ENCODE assay signal across 19 cellular contexts in the genomic region with DNA sequence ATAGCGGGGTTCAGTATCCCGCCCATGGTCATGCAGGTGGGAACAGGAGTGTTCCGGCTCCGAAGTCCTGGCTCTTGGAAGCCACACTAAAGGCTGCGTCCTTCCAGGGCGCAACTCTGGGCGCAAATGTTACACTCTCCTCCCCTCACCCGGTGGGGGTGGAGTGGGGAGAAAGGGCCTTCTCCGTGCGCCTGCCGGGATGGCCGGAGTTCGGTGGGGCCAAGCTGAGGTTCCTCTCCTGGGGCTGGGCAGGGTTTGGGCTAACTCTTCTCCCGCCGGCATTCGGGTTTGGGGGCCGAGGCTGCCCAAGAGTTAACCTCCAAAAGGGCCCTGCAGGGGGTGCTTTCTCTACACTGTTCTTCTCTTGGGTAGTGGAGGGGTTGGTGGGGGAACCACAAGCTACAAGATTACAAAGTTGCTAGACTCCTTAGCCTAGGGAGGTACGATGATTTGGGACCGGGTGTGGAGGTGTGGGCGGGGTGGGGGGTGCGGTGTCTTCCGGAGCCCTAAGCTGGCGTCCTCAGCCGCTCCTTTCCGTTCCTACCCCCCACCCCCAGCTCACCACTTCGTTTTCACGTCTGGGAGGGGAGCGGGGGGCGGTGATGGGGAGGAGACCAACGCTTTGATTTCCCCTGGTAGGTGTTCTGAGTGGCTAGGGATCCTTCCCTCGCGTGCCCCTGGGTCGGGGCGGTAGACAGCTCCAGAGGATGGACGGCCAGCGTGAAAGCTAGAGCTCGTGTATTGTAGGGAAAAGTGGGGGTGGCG. TPM values are rescaled to one million over a fixed set of nuclear protein-coding genes. Genes with fewer than 3 reads are reported as not detected.
DNase-seq lines count a peak whose midpoint lies in the region; ATAC-seq, FAIRE-seq and TF ChIP-seq lines count a peak whose summit lies in the region.
"Had no signal": no experiment of that assay in that cellular context is flagged by ENCODE, and none has a peak within 500 bp of the region (broad histone marks: within the 10 kb centered on the region; RNA-seq: fewer than 3 reads in every experiment).

No MANE protein-coding gene starts in this region.

- H3K9ac ChIP-seq in GM12878 (ENCODE audit: control insufficient read depth, insufficient read depth, low read length) = no peak overlapping the region
- H3K9ac ChIP-seq: BLaER1, SK-N-SH had no signal

- no peak; a peak in 1 of 6 replicates for TF ChIP-seq CTCF in GM12878 (IDR thresholded peaks at IDR 0.05 in 2 of 3, conservative IDR thresholded peaks at IDR 0.05 in 1 of 3; ENCODE audit: control insufficient read depth in 2 of 3, extremely low read depth in 1 of 3, insufficient read depth in 1 of 3, low read depth in 3 of 3, low read length in 3 of 3)

- SMC1A ChIA-PET in GM12878 (lab: Charles Lee; ENCODE audit: uncharacterized antibody, unreplicated experiment) = no interaction called here

- POLR2A ChIA-PET in CD8-positive, alpha-beta memory T cell (lab: Charles Lee) = no interaction called here
- POLR2A ChIA-PET in GM12878 (lab: Charles Lee) = no interaction called here
- POLR2A ChIA-PET in naive thymus-derived CD8-positive, alpha-beta T cell (lab: Charles Lee) = interaction anchor here (1.0 to 1.3 kb wide), 3 partner anchors 9 to 15 kb away, joined by 3 read pairs; no protein-coding TSS in a partner anchor

- peaks cover 61% of the 10 kb centered on the region for H3K27me3 ChIP-seq in CD8-positive, alpha-beta memory T cell (ENCODE audit: insufficient read depth, low read length, poor library complexity, severe bottlenecking)
- H3K27me3 ChIP-seq in H7 (ENCODE audit: control insufficient read depth, insufficient read depth, low read length) (peaks cover 85% of the 10 kb centered on the region), GM12878 (replicated peaks in 1 of 2; ENCODE audit: control insufficient read depth in 2 of 2, insufficient read depth in 2 of 2, low read length in 1 of 2) (peaks cover 13 to 34% of the 10 kb centered on the region in 2 experiments)

- H3K9me3 Mint-ChIP-seq in CD8-positive, alpha-beta memory T cell = peaks cover 0 to 23% (median 16%) of the 10 kb centered on the region in 5 donors
- peaks cover 0 to 19% (median 8%) of the 10 kb centered on the region in 9 donors for H3K9me3 Mint-ChIP-seq in naive thymus-derived CD8-positive, alpha-beta T cell

- WGBS in GM12878 (ENCODE audit: insufficient coverage, insufficient replicate concordance, low lambda C conversion rate, missing lambda C conversion rate) = 44% methylated on average over 36 of the region's 38 CpGs

- no peak overlapping the region for H3K4me2 ChIP-seq in GM12878 (ENCODE audit: control insufficient read depth, insufficient read depth)
- H3K4me2 ChIP-seq: BLaER1, SK-N-SH had no signal

- no peak for FAIRE-seq in GM12878 (lab: Jason Lieb, UNC)

- no peak for TF ChIP-seq RAD21 in GM12878 (IDR thresholded peaks at IDR 0.05; ENCODE audit: insufficient read depth, low read depth, low read length)

- no peaks in the 10 kb centered on the region for H4K20me1 ChIP-seq in GM12878 (ENCODE audit: control insufficient read depth, insufficient read depth)

- peak overlapping the region in 4 of 7 donors; percentile 8 to 95 (median 44) for H3K4me3 Mint-ChIP-seq in CD8-positive, alpha-beta memory T cell
- peak overlapping the region in 9 of 10 donors; percentile 18 to 95 (median 61) for H3K4me3 Mint-ChIP-seq in naive thymus-derived CD8-positive, alpha-beta T cell

- peak overlapping the region in 1 of 8 donors; percentile 26 for H3K27ac Mint-ChIP-seq in CD8-positive, alpha-beta memory T cell
- no peak overlapping the region for H3K27ac Mint-ChIP-seq in naive thymus-derived CD8-positive, alpha-beta T cell

- in situ Hi-C loops in GM12878 (cut with MboI) = no loop called here

- ATAC-seq in GM12878 = peak; percentile 9; the same call in 2 of the 3 replicates
- ATAC-seq in naive thymus-derived CD8-positive, alpha-beta T cell = peak in 1 of 2 donors; percentile 34
- ATAC-seq: heart left ventricle had no signal

- H3K79me2 ChIP-seq in GM12878 (ENCODE audit: control insufficient read depth, insufficient read depth, low read length) = no peaks in the 10 kb centered on the region

- TF ChIP-seq EP300 in GM12878 (IDR thresholded peaks at IDR 0.05; ENCODE audit: borderline replicate concordance in 1 of 2, control insufficient read depth in 1 of 2, low read depth in 2 of 2, low read length in 2 of 2) = no peak

- peaks cover 35 to 45% (median 43%) of the 10 kb centered on the region in 3 donors for H3K4me1 Mint-ChIP-seq in CD8-positive, alpha-beta memory T cell
- H3K4me1 Mint-ChIP-seq in naive thymus-derived CD8-positive, alpha-beta T cell = peaks cover 30 to 56% (median 47%) of the 10 kb centered on the region in 4 donors

- H3K27me3 Mint-ChIP-seq in CD8-positive, alpha-beta memory T cell = peaks cover 77 to 93% of the 10 kb centered on the region in 2 donors
- peaks cover 53 to 95% (median 75%) of the 10 kb centered on the region in 5 donors for H3K27me3 Mint-ChIP-seq in naive thymus-derived CD8-positive, alpha-beta T cell

- H3K36me3 Mint-ChIP-seq in CD8-positive, alpha-beta memory T cell = peaks cover 2 to 3% (median 3%) of the 10 kb centered on the region in 3 donors
- peaks cover 4 to 19% (median 17%) of the 10 kb centered on the region in 3 donors for H3K36me3 Mint-ChIP-seq in naive thymus-derived CD8-positive, alpha-beta T cell

- CTCF ChIA-PET in CD8-positive, alpha-beta memory T cell (lab: Charles Lee) = interaction anchor here (1.3 to 2.5 kb wide), 2 partner anchors 8 to 13 kb away, joined by 3 to 11 read pairs; partner anchors contain the start of gene NRN1
- CTCF ChIA-PET in GM12878 (lab: Yijun Ruan, JAX) = interaction anchor here (0.5 to 1.0 kb wide), 3 partner anchors 552 to 1303 kb away, joined by 3 to 4 read pairs (median 3); no protein-coding TSS in a partner anchor

- no peaks in the 10 kb centered on the region for H3K36me3 ChIP-seq in CD8-positive, alpha-beta memory T cell (ENCODE audit: insufficient read depth, low read length)
- no peaks in the 10 kb centered on the region for H3K36me3 ChIP-seq in H7 (replicated peaks; ENCODE audit: control insufficient read depth, insufficient read depth, low read length)
- no peaks in the 10 kb centered on the region for H3K36me3 ChIP-seq in GM12878 (ENCODE audit: control insufficient read depth in 2 of 2, insufficient read depth in 2 of 2, low read length in 1 of 2)
- H3K36me3 ChIP-seq: BLaER1, colonic mucosa, esophagus muscularis mucosa, heart left ventricle, left ventricle myocardium inferior, transverse colon had no signal

- no peak for TF ChIP-seq POLR2A in GM12878 (IDR thresholded peaks at IDR 0.05; ENCODE audit: low read depth, low read length)

- no peak overlapping the region for H3K27ac ChIP-seq in CD8-positive, alpha-beta memory T cell (ENCODE audit: low read depth, low read length)
- H3K27ac ChIP-seq in GM12878 (ENCODE audit: control insufficient read depth, insufficient read depth) = no peak overlapping the region
- H3K27ac ChIP-seq: BLaER1, colonic mucosa, transverse colon had no signal

- H3K4me1 ChIP-seq in CD8-positive, alpha-beta memory T cell (ENCODE audit: insufficient read depth, low read length) = peaks cover 45% of the 10 kb centered on the region
- H3K4me1 ChIP-seq in GM12878 (ENCODE audit: control insufficient read depth, insufficient read depth, low read length) = no peaks in the 10 kb centered on the region; the same call in 1 of the 2 replicates

- RAD21 ChIA-PET in GM12878 (lab: Charles Lee; ENCODE audit: unreplicated experiment) = interaction anchor here (1.3 kb wide), 1 partner anchor 523 kb away, joined by 3 read pairs; no protein-coding TSS in a partner anchor

- H2AFZ ChIP-seq in GM12878 (ENCODE audit: control insufficient read depth, low read depth, low read length) = no peak overlapping the region

- no peak for DNase-seq in CD8-positive, alpha-beta memory T cell
- DNase-seq in H7 = peak; percentile 72
- no peak for DNase-seq in GM12878 (ENCODE audit: low read depth, low spot score)
- DNase-seq in naive thymus-derived CD8-positive, alpha-beta T cell = no peak
- DNase-seq in posterior vena cava (ENCODE audit: low spot score) = no peak
- no peak for DNase-seq in NCI-H2107 treated with DMSO at 0.1 percent for 48 hours (lab: John Stamatoyannopoulos, UW; ENCODE audit: unreplicated experiment)
- DNase-seq in GM03348 (ENCODE audit: low spot score) = no peak
- DNase-seq in NCI-H345 (lab: John Stamatoyannopoulos, UW) = no peak
- DNase-seq: colonic mucosa; left ventricle myocardium inferior; NCI-H1105 treated with DMSO at 0.1 percent for 48 hours; NCI-H446; SK-N-SH; stimulated activated CD4-positive, alpha-beta T cell treated with anti-CD3 and anti-CD28 coated beads, Interleukin-2, amount 100 ng/mL, for 24 hours; stimulated activated CD8-positive, alpha-beta memory T cell treated with anti-CD3 and anti-CD28 coated beads, Interleukin-4, amount 100 ng/mL, for 48 hours; transverse colon had no signal

- no TSS peak for BruUV-seq in GM12878 (replicated peaks; lab: Mats Ljungman, UMichigan)

- no peaks in the 10 kb centered on the region for H3K9me3 ChIP-seq in CD8-positive, alpha-beta memory T cell (ENCODE audit: low read length)
- H3K9me3 ChIP-seq in GM12878 (replicated peaks; ENCODE audit: control insufficient read depth, insufficient read depth, low read length) = peaks cover 6% of the 10 kb centered on the region; the same call in 2 of the 3 replicates
- H3K9me3 ChIP-seq: colonic mucosa, esophagus muscularis mucosa, heart left ventricle, left ventricle myocardium inferior, SK-N-SH, transverse colon had no signal

- no peak overlapping the region for H3K4me3 ChIP-seq in CD8-positive, alpha-beta memory T cell (ENCODE audit: low read length)
- H3K4me3 ChIP-seq in H7 (ENCODE audit: insufficient read depth, low read depth, low read length) (peak overlapping the region; percentile 6; the same call in 1 of the 2 replicates), GM12878 (no peak overlapping the region)
- H3K4me3 ChIP-seq: BLaER1, colonic mucosa, esophagus muscularis mucosa, left ventricle myocardium inferior, transverse colon had no signal

- intact Hi-C loops in GM12878 (cut with micrococcal nuclease; ENCODE audit: unreplicated experiment) (no loop called here), posterior vena cava (cut with DNase I) (no loop called here)

RNA-seq across cellular contexts. Expression of gene NRN1, which starts 12.3 kb away (rescaled TPM):
- under 1 TPM in 1 of 2 experiments, not detected in 1; 0.24 TPM for total RNA-seq in CD8-positive, alpha-beta memory T cell
- polyA plus RNA-seq in CD8-positive, alpha-beta memory T cell = 0.61 TPM
- 0.63 TPM in 1 of 2 replicates, not detected in the other for total RNA-seq in H7 (2014; rRNA removed; shearing (Covaris generic))
- total RNA-seq in GM12878 (2013; cell fraction: nucleolus; rRNA removed) = 2.2 and 3.2 TPM in 2 replicates
- total RNA-seq in GM12878 (2014; rRNA removed) (0.11 and 0.17 TPM in 2 replicates), GM12878 (2014; rRNA removed; fragmentation: Illumina TruSeq; extraction: Trizol) (0.13 and 0.18 TPM in 2 replicates), GM12878 (2021) (0.13 and 0.37 TPM in 2 replicates), posterior vena cava (10 to 100 TPM; 12.8 to 15.9 TPM)
- 1.2 TPM for polyA plus RNA-seq in GM12878 (2011; ENCODE audit: low read depth)
- polyA plus RNA-seq in GM12878 (2011; rRNA removed) (22.6 and 25.9 TPM in 2 replicates), GM12878 (2014; fragmentation: Illumina TruSeq; extraction: Trizol) (0.25 TPM in 1 of 2 replicates, not detected in the other), GM12878 (2014; fragmentation: Nextera tagmentation; extraction: Ambion mirVana) (under 1 TPM; 0.15 to 0.23 TPM), GM12878 (2014; rRNA removed) (0.16 and 0.26 TPM in 2 replicates), GM12878 (2016; fragmentation: Nextera tagmentation; extraction: Ambion mirVana) (under 1 TPM in 1 of 2 experiments, not detected in 1; 0.24 TPM)
- polyA plus RNA-seq in GM12878 (2011; cell fraction: cytosol; rRNA removed) = 16.2 TPM in 2 replicates
- polyA plus RNA-seq in GM12878 (2011; cell fraction: nucleus; rRNA removed) = 9.7 and 9.8 TPM in 2 replicates
- polyA plus RNA-seq in GM12878 (2012) = 3.3 and 5.1 TPM in 2 replicates
- polyA minus RNA-seq in GM12878 (2011; rRNA and poly(A)+ RNA removed) = 9.9 and 10.5 TPM in 2 replicates
- polyA minus RNA-seq in GM12878 (2011; cell fraction: cytosol; rRNA and poly(A)+ RNA removed) = 4.3 and 4.7 TPM in 2 replicates
- 1.2 and 1.5 TPM in 2 replicates for polyA minus RNA-seq in GM12878 (2011; cell fraction: nucleus; rRNA and poly(A)+ RNA removed)
- under 1 TPM in 1 of 2 experiments, not detected in 1; 0.65 TPM for total RNA-seq in naive thymus-derived CD8-positive, alpha-beta T cell
- polyA plus RNA-seq in naive thymus-derived CD8-positive, alpha-beta T cell = under 1 TPM in 2 of 3 donors, not detected in 1; 0.11 to 0.13 TPM
